21 cellular contexts compared by ENCODE assay signal in genomic region chr22:19580291-19580890, GRCh38. TPM values are rescaled to one million over a fixed set of nuclear protein-coding genes. Genes with fewer than 3 reads are reported as not detected.
DNase-seq lines count a peak whose midpoint lies in the region; ATAC-seq, FAIRE-seq and TF ChIP-seq lines count a peak whose summit lies in the region.
"Had no signal": no experiment of that assay in that cellular context is flagged by ENCODE, and none has a peak within 500 bp of the region (broad histone marks: within the 10 kb centered on the region; RNA-seq: fewer than 3 reads in every experiment).

No MANE protein-coding gene starts in this region.

- H3K4me3 ChIP-seq in left ventricle myocardium inferior = no peak overlapping the region
- no peak overlapping the region for H3K4me3 ChIP-seq in PC-3 (ENCODE audit: low read length)
- no peak overlapping the region for H3K4me3 ChIP-seq in GM12878
- no peak overlapping the region for H3K4me3 ChIP-seq in thyroid gland (replicated peaks in 1 of 3)
- H3K4me3 ChIP-seq in mucosa of descending colon = no peak overlapping the region
- H3K4me3 ChIP-seq: coronary artery, PC-9, SJSA1, tibial nerve had no signal

- H3F3A ChIP-seq in PC-3 (ENCODE audit: low read length, unreplicated experiment) = no peaks in the 10 kb centered on the region

- H3K4me1 ChIP-seq in left ventricle myocardium inferior = peaks cover 32% of the 10 kb centered on the region
- H3K4me1 ChIP-seq in PC-3 (ENCODE audit: insufficient read depth, low read length) = peaks cover 34% of the 10 kb centered on the region
- H3K4me1 ChIP-seq in GM12878 (ENCODE audit: control insufficient read depth, insufficient read depth, low read length) = peaks cover 17% of the 10 kb centered on the region
- H3K4me1 ChIP-seq in thyroid gland = peaks cover 18 to 21% of the 10 kb centered on the region in 2 donors
- no peaks in the 10 kb centered on the region for H3K4me1 ChIP-seq in mucosa of descending colon (ENCODE audit: low read depth)
- H3K4me1 ChIP-seq: tibial nerve had no signal

- H3K4me2 ChIP-seq in PC-3 (ENCODE audit: low read length) (0 out of 2 replicates have a peak overlapping the region, but pooled peaks have one; percentile 6), GM12878 (ENCODE audit: control insufficient read depth, insufficient read depth) (no peak overlapping the region)
- H3K4me2 ChIP-seq: PC-9 had no signal

- H3K36me3 ChIP-seq in left ventricle myocardium inferior = no peaks in the 10 kb centered on the region
- H3K36me3 ChIP-seq in PC-3 (ENCODE audit: low read depth, low read length) = no peaks in the 10 kb centered on the region
- no peaks in the 10 kb centered on the region for H3K36me3 ChIP-seq in GM12878 (ENCODE audit: control insufficient read depth in 2 of 2, insufficient read depth in 2 of 2, low read length in 1 of 2)
- H3K36me3 ChIP-seq in thyroid gland = no peaks in the 10 kb centered on the region
- no peaks in the 10 kb centered on the region for H3K36me3 ChIP-seq in mucosa of descending colon (ENCODE audit: low read depth)
- H3K36me3 ChIP-seq: SJSA1, tibial nerve had no signal

- intact Hi-C loops in left ventricle myocardium inferior (cut with micrococcal nuclease) (no loop called here), Right ventricle myocardium inferior (cut with DNase I) (no loop called here), PC-3 (cut with micrococcal nuclease) (no loop called here), GM12878 (cut with micrococcal nuclease; ENCODE audit: unreplicated experiment) (no loop called here), thyroid gland (cut with DNase I) (no loop called here), mucosa of descending colon (cut with DNase I, micrococcal nuclease) (no loop called here)

- H3K79me2 ChIP-seq in PC-3 (ENCODE audit: low read length) (no peaks in the 10 kb centered on the region), GM12878 (ENCODE audit: control insufficient read depth, insufficient read depth, low read length) (no peaks in the 10 kb centered on the region)

- H3K27me3 ChIP-seq in left ventricle myocardium inferior (ENCODE audit: low read depth) (peaks cover 21% of the 10 kb centered on the region), PC-3 (ENCODE audit: low read length) (no peaks in the 10 kb centered on the region), GM12878 (replicated peaks in 1 of 2; ENCODE audit: control insufficient read depth in 2 of 2, insufficient read depth in 2 of 2, low read length in 1 of 2) (no peaks in the 10 kb centered on the region), thyroid gland (no peaks in the 10 kb centered on the region)
- H3K27me3 ChIP-seq: tibial nerve had no signal

- no peak for TF ChIP-seq EP300 in GM12878 (IDR thresholded peaks at IDR 0.05; ENCODE audit: borderline replicate concordance in 1 of 2, control insufficient read depth in 1 of 2, low read depth in 2 of 2, low read length in 2 of 2)

- RAD21 ChIA-PET in GM12878 (lab: Charles Lee; ENCODE audit: unreplicated experiment) = interaction anchor here (0.6 kb wide), 1 partner anchor 73 kb away, joined by 3 read pairs; no protein-coding TSS in a partner anchor

- H3K9ac ChIP-seq in PC-3 (ENCODE audit: low read length) (no peak overlapping the region), GM12878 (ENCODE audit: control insufficient read depth, insufficient read depth, low read length) (no peak overlapping the region)

- H3K9me3 ChIP-seq in left ventricle myocardium inferior (replicated peaks) (no peaks in the 10 kb centered on the region), PC-3 (ENCODE audit: low read length) (no peaks in the 10 kb centered on the region), GM12878 (replicated peaks; ENCODE audit: control insufficient read depth, insufficient read depth, low read length) (no peaks in the 10 kb centered on the region), thyroid gland (no peaks in the 10 kb centered on the region), mucosa of descending colon (no peaks in the 10 kb centered on the region)
- H3K9me3 ChIP-seq: SJSA1, tibial nerve had no signal

- SMC1A ChIA-PET in GM12878 (lab: Charles Lee; ENCODE audit: uncharacterized antibody, unreplicated experiment) = interaction anchor here (0.7 to 1.6 kb wide), 2 partner anchors 22 to 39 kb away, joined by 3 to 5 read pairs; no protein-coding TSS in a partner anchor

- H2AFZ ChIP-seq in PC-3 (ENCODE audit: low read length) = peak overlapping the region; percentile 55
- H2AFZ ChIP-seq in GM12878 (ENCODE audit: control insufficient read depth, low read depth, low read length) = peak overlapping the region; percentile 37; the same call in 1 of the 2 replicates
- H2AFZ ChIP-seq: PC-9 had no signal

- H4K20me1 ChIP-seq in PC-3 (ENCODE audit: low read length) (no peaks in the 10 kb centered on the region), GM12878 (ENCODE audit: control insufficient read depth, insufficient read depth) (no peaks in the 10 kb centered on the region)

- TF ChIP-seq RAD21 in GM12878 (IDR thresholded peaks at IDR 0.05; ENCODE audit: insufficient read depth, low read depth, low read length) = no peak

- CTCF ChIA-PET in PC-3 (lab: Charles Lee) = no interaction called here
- CTCF ChIA-PET in GM12878 (lab: Yijun Ruan, JAX) = no interaction called here

- H3K9me2 ChIP-seq in PC-3 (replicated peaks; ENCODE audit: low read length) = no peaks in the 10 kb centered on the region

- POLR2A ChIA-PET in PC-3 (lab: Charles Lee; ENCODE audit: unreplicated experiment) (no interaction called here), GM12878 (lab: Charles Lee) (no interaction called here)

- TF ChIP-seq CTCF in left ventricle myocardium inferior (IDR thresholded peaks at IDR 0.05; ENCODE audit: borderline replicate concordance) (no peak), PC-3 (conservative IDR thresholded peaks at IDR 0.05; ENCODE audit: low read depth, low read length) (no peak), GM12878 (IDR thresholded peaks at IDR 0.05 in 2 of 3, conservative IDR thresholded peaks at IDR 0.05 in 1 of 3; ENCODE audit: control insufficient read depth in 2 of 3, extremely low read depth in 1 of 3, insufficient read depth in 1 of 3, low read depth in 3 of 3, low read length in 3 of 3) (no peak), thyroid gland (IDR thresholded peaks at IDR 0.05) (no peak), mucosa of descending colon (IDR thresholded peaks at IDR 0.05) (no peak), omental fat pad (IDR thresholded peaks at IDR 0.05) (no peak)

- BruUV-seq in PC-3 (replicated peaks; lab: Mats Ljungman, UMichigan) (no TSS peak), GM12878 (replicated peaks; lab: Mats Ljungman, UMichigan) (no TSS peak)

- TF ChIP-seq POLR2A in GM12878 (IDR thresholded peaks at IDR 0.05; ENCODE audit: low read depth, low read length) (no peak), thyroid gland (IDR thresholded peaks at IDR 0.05) (no peak)

- 13% methylated on average over 5 of the region's 5 CpGs for WGBS in GM12878 (ENCODE audit: insufficient coverage, insufficient replicate concordance, low lambda C conversion rate, missing lambda C conversion rate)
- 73 to 82% methylated on average over 5 of the region's 5 CpGs for WGBS in thyroid gland, 2 donors

- in situ Hi-C loops in GM12878 (cut with MboI) = no loop called here

- no peak for DNase-seq in left ventricle myocardium inferior
- DNase-seq in Right ventricle myocardium inferior (ENCODE audit: missing footprints) = no peak
- DNase-seq in PC-3 = no peak
- no peak for DNase-seq in GM12878 (ENCODE audit: low read depth, low spot score)
- DNase-seq in thyroid gland = no peak
- no peak for DNase-seq in mucosa of descending colon
- no peak for DNase-seq in activated CD4-positive, CD25-positive, alpha-beta regulatory T cell (lab: John Stamatoyannopoulos, UW)
- no peak for DNase-seq in omental fat pad (ENCODE audit: low spot score)
- DNase-seq: DMS53, glutamatergic neuron, HFFc6, MV-4-11, NCI-H187, NCI-H774, PC-9 had no signal

- ATAC-seq in Right ventricle myocardium inferior (no peak), PC-3 (no peak), GM12878 (no peak), mucosa of descending colon (no peak), omental fat pad (ENCODE audit: low FRiP score) (no peak)
- ATAC-seq: stimulated activated memory B cell treated with anti-CD40 and anti-IgM and Interleukin-4, amounts not matched to agents 10 μg/mL and 1 μg/mL and 100 μg/mL, for 72 hours had no signal

- FAIRE-seq in GM12878 (lab: Jason Lieb, UNC) = no peak

- peak overlapping the region; percentile 75 for H3K27ac ChIP-seq in left ventricle myocardium inferior (replicated peaks)
- no peak overlapping the region for H3K27ac ChIP-seq in PC-3 (ENCODE audit: low read length)
- no peak overlapping the region for H3K27ac ChIP-seq in GM12878 (ENCODE audit: control insufficient read depth, insufficient read depth)
- peak overlapping the region; percentile 33 to 89 (median 71) for H3K27ac ChIP-seq in thyroid gland
- H3K27ac ChIP-seq: coronary artery, PC-9, SJSA1 had no signal

TF ChIP-seq in GM12878, 131 proteins besides CTCF, POLR2A, EP300 and RAD21 (continues in another document):
- TF ChIP-seq TCF12 (IDR thresholded peaks at IDR 0.05; ENCODE audit: low read depth, low read length) (no peak), IKZF2 (IDR thresholded peaks at IDR 0.05) (0 out of 4 replicates have a peak, but pooled peaks of 1 of the 2 experiments have one; percentile 5), PML (IDR thresholded peaks at IDR 0.05; ENCODE audit: low read length) (no peak)

RNA-seq across cellular contexts. Expression of gene CLDN5, which starts 56.2 kb away (rescaled TPM):
- 19.5 TPM for total RNA-seq in left ventricle myocardium inferior
- 29.9 TPM for total RNA-seq in Right ventricle myocardium inferior
- total RNA-seq in PC-3 (2014; rRNA removed) = 0.47 TPM in 1 of 2 replicates, not detected in the other
- total RNA-seq in GM12878 (2013; cell fraction: nucleolus; rRNA removed) = not detected in 2 replicates
- not detected in 2 replicates for total RNA-seq in GM12878 (2014; rRNA removed)
- not detected in 2 replicates for total RNA-seq in GM12878 (2014; rRNA removed; fragmentation: Illumina TruSeq; extraction: Trizol)
- 0.15 TPM in 1 of 2 replicates, not detected in the other for total RNA-seq in GM12878 (2021)
- polyA plus RNA-seq in GM12878 (2011; ENCODE audit: low read depth) = not detected
- not detected in 2 replicates for polyA plus RNA-seq in GM12878 (2011; rRNA removed)
- polyA plus RNA-seq in GM12878 (2011; cell fraction: cytosol; rRNA removed) = not detected in 2 replicates
- polyA plus RNA-seq in GM12878 (2011; cell fraction: nucleus; rRNA removed) = not detected in 2 replicates
- not detected in 2 replicates for polyA plus RNA-seq in GM12878 (2012)
- not detected in 2 replicates for polyA plus RNA-seq in GM12878 (2014; fragmentation: Illumina TruSeq; extraction: Trizol)
- not detected for polyA plus RNA-seq in GM12878 (2014; fragmentation: Nextera tagmentation; extraction: Ambion mirVana)
- not detected in 2 replicates for polyA plus RNA-seq in GM12878 (2014; rRNA removed)
- not detected for polyA plus RNA-seq in GM12878 (2016; fragmentation: Nextera tagmentation; extraction: Ambion mirVana)
- polyA minus RNA-seq in GM12878 (2011; rRNA and poly(A)+ RNA removed) = not detected in 2 replicates
- polyA minus RNA-seq in GM12878 (2011; cell fraction: cytosol; rRNA and poly(A)+ RNA removed) = not detected in 2 replicates
- polyA minus RNA-seq in GM12878 (2011; cell fraction: nucleus; rRNA and poly(A)+ RNA removed) = not detected in 2 replicates
- 100 to 1,000 TPM in 2 of 4 donors, 10 to 100 TPM in 2; 71.8 to 303 (median 131) TPM for total RNA-seq in thyroid gland
- total RNA-seq in mucosa of descending colon = 10 to 100 TPM; 22.0 to 34.7 (median 22.2) TPM
- total RNA-seq in omental fat pad = 100 to 1,000 TPM in 2 of 4 donors, 10 to 100 TPM in 2; 67.6 to 367 (median 162) TPM
- total RNA-seq: mesothelial cell of epicardium, PC-9, progenitor cell of endocrine pancreas, SJSA1 had no signal

Comparison
In these comparisons a context has a peak if more than half of its experiments do, and no peak if none do; other contexts are left out.
1. H3K27ac ChIP-seq: peak in left ventricle myocardium inferior (single experiment) and thyroid gland (3 of 3); none in PC-3 (single experiment) and GM12878 (single experiment).
2. RNA of gene CLDN5, which starts 56.2 kb away (total RNA-seq): 67.6 to 367 TPM in omental fat pad, 71.8 to 303 TPM in thyroid gland, 29.9 TPM in Right ventricle myocardium inferior (single experiment), 22.0 to 34.7 TPM in mucosa of descending colon and 19.5 TPM in left ventricle myocardium inferior (single experiment); 0.47 TPM in PC-3 and 0.15 TPM in GM12878; every median in the first group is over 10 times any median in the second.